1 cellular context compared by ENCODE assay signal in genomic region chr2:109924481-109924880, GRCh38. TPM values are rescaled to one million over a fixed set of nuclear protein-coding genes. Genes with fewer than 3 reads are reported as not detected.
"Had no signal": no experiment of that assay in that cellular context is flagged by ENCODE, and none has a peak within 500 bp of the region (broad histone marks: within the 10 kb centered on the region; RNA-seq: fewer than 3 reads in every experiment).

No MANE protein-coding gene starts in this region.

RNA-seq across cellular contexts. Expression of gene LIMS3, which starts 26.0 kb away (rescaled TPM):
- polyA plus RNA-seq: H1 had no signal
